Comparison of ENCODE assay signal across 1 cellular context in genomic region chr15:50765202-50765967, GRCh38.
TF ChIP-seq lines count a peak whose summit lies in the region.

Gene SPPL2A (minus strand): TSS chr15:50765706. CDS start chr15:50765533, 173 bp downstream.

TF ChIP-seq in K562, 482 proteins besides CTCF, POLR2A, EP300 and RAD21 (continued from another document and continues in another):
- TF ChIP-seq CSDE1 (IDR thresholded peaks at IDR 0.05) (0 out of 4 replicates have a peak, but pooled peaks of 1 of the 2 experiments have one; percentile 46), TFE3 (CRISPR knock-in tag; IDR thresholded peaks at IDR 0.05) (no peak), PKNOX1 (IDR thresholded peaks at IDR 0.05) (peak; percentile 31; the same call in 1 of the 2 replicates), EZH2 (IDR thresholded peaks at IDR 0.05; ENCODE audit: borderline replicate concordance, low read depth, low read length) (no peak), POLR3A (IDR thresholded peaks at IDR 0.05; ENCODE audit: borderline replicate concordance, extremely low read depth, insufficient read depth, insufficient read length) (no peak), HMG20A (CRISPR knock-in tag; conservative IDR thresholded peaks at IDR 0.05) (no peak), CGGBP1 (CRISPR knock-in tag; IDR thresholded peaks at IDR 0.05) (no peak), RBBP5 (IDR thresholded peaks at IDR 0.05; ENCODE audit: borderline replicate concordance, insufficient read depth, low read length, poor library complexity, severe bottlenecking) (peak; percentile 86), ZC3H4 (CRISPR knock-in tag; IDR thresholded peaks at IDR 0.05; ENCODE audit: borderline replicate concordance) (no peak), ZNF280B (CRISPR knock-in tag; IDR thresholded peaks at IDR 0.05) (no peak), ZNF699 (CRISPR knock-in tag; IDR thresholded peaks at IDR 0.05; ENCODE audit: insufficient replicate concordance) (no peak), CBFB (CRISPR knock-in tag; IDR thresholded peaks at IDR 0.05) (no peak), ATF6 (CRISPR knock-in tag; IDR thresholded peaks at IDR 0.05) (peak; percentile 25; the same call in 1 of the 2 replicates), ZNF695 (CRISPR knock-in tag; IDR thresholded peaks at IDR 0.05) (no peak), SIN3A (IDR thresholded peaks at IDR 0.05; ENCODE audit: borderline replicate concordance in 2 of 2, control insufficient read depth in 1 of 2, low read depth in 2 of 2, low read length in 2 of 2) (peak; percentile 86 to 95; a peak in 2 of 4 replicates), NUFIP1 (IDR thresholded peaks at IDR 0.05; ENCODE audit: partially characterized antibody) (no peak), MIER1 (IDR thresholded peaks at IDR 0.05; ENCODE audit: low read depth) (no peak), DIDO1 (tag; IDR thresholded peaks at IDR 0.05; ENCODE audit: low read depth) (no peak), PATZ1 (CRISPR knock-in tag; IDR thresholded peaks at IDR 0.05; ENCODE audit: borderline replicate concordance) (no peak), CC2D1A (IDR thresholded peaks at IDR 0.05) (no peak; the same call in 1 of the 2 replicates), STAT5B (CRISPR knock-in tag; IDR thresholded peaks at IDR 0.05) (no peak), LCOR (CRISPR knock-in tag; IDR thresholded peaks at IDR 0.05) (no peak), YY1 (IDR thresholded peaks at IDR 0.05; ENCODE audit: borderline replicate concordance in 1 of 3, control insufficient read depth in 1 of 3, extremely low read depth in 1 of 3, insufficient read depth in 3 of 3, insufficient read length in 1 of 3, insufficient replicate concordance in 2 of 3, low read depth in 1 of 3, low read length in 2 of 3) (peak in 2 of 3 experiments; percentile 67 to 71), ZNF316 (IDR thresholded peaks at IDR 0.05) (peak; percentile 90), PHB (CRISPR knock-in tag; IDR thresholded peaks at IDR 0.05) (no peak), MGA (IDR thresholded peaks at IDR 0.05) (no peak), TEAD4 (IDR thresholded peaks at IDR 0.05; ENCODE audit: low read length) (no peak), TEAD4 (CRISPR knock-in tag; IDR thresholded peaks at IDR 0.05; ENCODE audit: borderline replicate concordance) (no peak), JUNB (CRISPR knock-in tag; conservative IDR thresholded peaks at IDR 0.05) (no peak; the same call in 1 of the 2 replicates), CAMTA2 (CRISPR knock-in tag; conservative IDR thresholded peaks at IDR 0.05) (peak; percentile 42; the same call in 1 of the 2 replicates), ZNF253 (CRISPR knock-in tag; conservative IDR thresholded peaks at IDR 0.05) (no peak), ZBED1 (IDR thresholded peaks at IDR 0.05) (peak; percentile 61; the same call in 1 of the 2 replicates), KLF1 (tag; IDR thresholded peaks at IDR 0.05) (peak; percentile 82), USF2 (CRISPR knock-in tag; IDR thresholded peaks at IDR 0.05) (no peak), MYBL2 (IDR thresholded peaks at IDR 0.05; ENCODE audit: low read depth) (no peak), MYBL2 (CRISPR knock-in tag; IDR thresholded peaks at IDR 0.05; ENCODE audit: borderline replicate concordance) (no peak)
